Comparison of ENCODE assay signal across 8 cellular contexts in the genomic region with DNA sequence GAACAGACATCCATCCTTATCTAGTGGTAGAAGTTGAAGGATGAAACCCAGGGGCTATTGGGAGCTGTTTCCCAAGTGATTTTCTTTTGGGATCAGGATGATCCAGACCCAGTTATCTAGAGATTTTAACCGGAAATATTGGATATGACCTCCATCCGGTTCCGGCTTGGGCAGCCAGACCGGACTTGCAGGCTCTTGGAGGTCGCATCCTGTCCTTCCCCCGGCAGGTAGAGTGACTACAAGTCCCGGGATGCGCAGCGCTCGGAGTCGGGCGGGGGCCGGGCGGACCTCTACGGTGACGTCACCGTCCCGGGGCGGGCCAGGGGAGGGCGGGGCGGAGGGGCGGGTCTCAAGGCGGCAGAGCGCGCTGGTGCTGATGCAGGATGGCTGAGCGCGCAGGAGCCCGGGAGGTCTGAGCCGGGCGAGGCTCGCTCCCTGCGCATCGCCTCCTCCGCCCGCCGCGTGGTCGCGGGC. TPM values are rescaled to one million over a fixed set of nuclear protein-coding genes. Genes with fewer than 3 reads are reported as not detected.
DNase-seq lines count a peak whose midpoint lies in the region; ATAC-seq and TF ChIP-seq lines count a peak whose summit lies in the region.

TSS of gene KIF5C (plus strand) at position 360 of the 474 bp plus-strand sequence. CDS start 391 bp downstream, outside the sequence.

- DNase-seq in CD4-positive, alpha-beta memory T cell, result peak; percentile 78 to 83 (median 81)
- peak; percentile 67 for DNase-seq in HS-27A (ENCODE audit: low read depth)
- peak; percentile 35 for DNase-seq in OCI-M1 (lab: John Stamatoyannopoulos, UW)
- DNase-seq in activated T-helper 1 cell treated with anti-CD3 and anti-CD28 coated beads, Interleukin-12 subunit alpha, Interleukin-12 subunit beta, Interleukin-2, Interleukin-4 antibody, amounts not matched to agents 30 ng/mL and 10 ng/mL and 1 ng/mL, durations not matched to agents 14 hours and 24 hours and 36 hours (ENCODE audit: low spot score), result peak; percentile 77
- DNase-seq in fibroblast of lung (ENCODE audit: low read depth in 2 of 2), result peak; percentile 77 to 79
- DNase-seq in natural killer cell, result no peak
- peak; percentile 71 to 85 (median 82) for DNase-seq in stimulated activated naive CD4-positive, alpha-beta T cell (lab: John Stamatoyannopoulos, UW)

- H3K4me1 Mint-ChIP-seq in CD4-positive, alpha-beta memory T cell, result peaks cover 6 to 20% (median 15%) of the 10 kb centered on the region in 4 donors
- H3K4me1 Mint-ChIP-seq in activated T-helper 1 cell treated with anti-CD3 and anti-CD28 coated beads, Interleukin-12 subunit alpha, Interleukin-12 subunit beta, Interleukin-2, Interleukin-4 antibody, amounts not matched to agents 30 ng/mL and 10 ng/mL and 1 ng/mL, durations not matched to agents 14 hours and 24 hours and 36 hours (ENCODE audit: low read depth), result peaks cover 19% of the 10 kb centered on the region
- peaks cover 3 to 13% of the 10 kb centered on the region in 2 donors for H3K4me1 Mint-ChIP-seq in natural killer cell

- POLR2A ChIA-PET in CD4-positive, alpha-beta memory T cell (lab: Charles Lee; ENCODE audit: partially characterized antibody), result interaction anchor here (0.7 to 1.5 kb wide), 2 partner anchors 853 to 854 kb away, joined by 3 to 6 read pairs; partner anchors contain the start of genes MBD5 and ORC4

- CTCF ChIA-PET in CD4-positive, alpha-beta memory T cell (lab: Charles Lee; ENCODE audit: partially characterized antibody), result interaction anchor here (1.0 kb wide), 1 partner anchor 21 kb away, joined by 3 read pairs; no protein-coding TSS in a partner anchor

- peak; percentile 91 for ATAC-seq in GM21360 (IDR thresholded peaks at IDR 0.05; ENCODE audit: unreplicated experiment)
- ATAC-seq in natural killer cell, result peak; percentile 83 to 87 (median 86)

- peaks cover 6 to 10% of the 10 kb centered on the region in 2 donors for H3K27me3 Mint-ChIP-seq in CD4-positive, alpha-beta memory T cell
- H3K27me3 Mint-ChIP-seq in activated T-helper 1 cell treated with anti-CD3 and anti-CD28 coated beads, Interleukin-12 subunit alpha, Interleukin-12 subunit beta, Interleukin-2, Interleukin-4 antibody, amounts not matched to agents 30 ng/mL and 10 ng/mL and 1 ng/mL, durations not matched to agents 14 hours and 24 hours and 36 hours (ENCODE audit: insufficient read depth), result peaks cover 18% of the 10 kb centered on the region
- H3K27me3 Mint-ChIP-seq in natural killer cell (ENCODE audit: low read depth in 2 of 2), result peaks cover 53 to 55% of the 10 kb centered on the region in 2 donors

- TF ChIP-seq CTCF in fibroblast of lung (conservative IDR thresholded peaks at IDR 0.05 in 1 of 2, IDR thresholded peaks at IDR 0.05 in 1 of 2; ENCODE audit: low read depth in 1 of 2, low read length in 2 of 2) (no peak), natural killer cell (IDR thresholded peaks at IDR 0.05) (no peak)

- H2AFZ ChIP-seq in fibroblast of lung (ENCODE audit: low read length), result peak within 1 kb of the TSS; percentile 12

- H3K4me2 ChIP-seq in fibroblast of lung (ENCODE audit: extremely low read depth, insufficient read depth, low read length), result peak within 1 kb of the TSS; percentile 44

- H3K4me1 ChIP-seq in CD4-positive, alpha-beta memory T cell (ENCODE audit: insufficient read depth, low read length), result peaks cover 8% of the 10 kb centered on the region
- H3K4me1 ChIP-seq in fibroblast of lung (ENCODE audit: control insufficient read depth, extremely low read depth, insufficient read depth, low read length), result no peaks in the 10 kb centered on the region

- H3K27me3 ChIP-seq in CD4-positive, alpha-beta memory T cell (ENCODE audit: insufficient read depth, low read length), result no peaks in the 10 kb centered on the region
- H3K27me3 ChIP-seq in fibroblast of lung (ENCODE audit: control insufficient read depth, insufficient read depth, low read length), result peaks cover 14% of the 10 kb centered on the region

- peak within 1 kb of the TSS; percentile 90 to 97 (median 92) for H3K4me3 Mint-ChIP-seq in CD4-positive, alpha-beta memory T cell
- peak within 1 kb of the TSS; percentile 91 for H3K4me3 Mint-ChIP-seq in activated T-helper 1 cell treated with anti-CD3 and anti-CD28 coated beads, Interleukin-12 subunit alpha, Interleukin-12 subunit beta, Interleukin-2, Interleukin-4 antibody, amounts not matched to agents 30 ng/mL and 10 ng/mL and 1 ng/mL, durations not matched to agents 14 hours and 24 hours and 36 hours
- peak within 1 kb of the TSS; percentile 54 for H3K4me3 Mint-ChIP-seq in natural killer cell

- intact Hi-C loops in CD4-positive, alpha-beta memory T cell (cut with micrococcal nuclease), result loop anchor here (1.0 to 10.0 kb wide), 7 partner anchors 13 to 1030 kb away; partner anchors contain the start of genes ACVR2A and ORC4
- intact Hi-C loops in activated T-helper 1 cell treated with anti-CD3 and anti-CD28 coated beads, Interleukin-12 subunit alpha, Interleukin-12 subunit beta, Interleukin-2, Interleukin-4 antibody, amounts not matched to agents 30 ng/mL and 10 ng/mL and 1 ng/mL, durations not matched to agents 14 hours and 24 hours and 36 hours (cut with micrococcal nuclease), result loop anchor here (1.0 to 5.0 kb wide), 7 partner anchors 12 to 1033 kb away; no protein-coding TSS in a partner anchor
- intact Hi-C loops in natural killer cell (cut with micrococcal nuclease), result no loop called here

- peak within 1 kb of the TSS; percentile 78 to 97 (median 92) for H3K27ac Mint-ChIP-seq in CD4-positive, alpha-beta memory T cell
- H3K27ac Mint-ChIP-seq in activated T-helper 1 cell treated with anti-CD3 and anti-CD28 coated beads, Interleukin-12 subunit alpha, Interleukin-12 subunit beta, Interleukin-2, Interleukin-4 antibody, amounts not matched to agents 30 ng/mL and 10 ng/mL and 1 ng/mL, durations not matched to agents 14 hours and 24 hours and 36 hours, result peak within 1 kb of the TSS; percentile 83
- H3K27ac Mint-ChIP-seq in natural killer cell, result no peak within 1 kb of the TSS

- H3K79me2 ChIP-seq in fibroblast of lung (ENCODE audit: control insufficient read depth, insufficient read depth, low read length), result no peaks in the 10 kb centered on the region

- peaks cover 0 to 4% of the 10 kb centered on the region in 2 donors for H3K36me3 Mint-ChIP-seq in CD4-positive, alpha-beta memory T cell
- H3K36me3 Mint-ChIP-seq in activated T-helper 1 cell treated with anti-CD3 and anti-CD28 coated beads, Interleukin-12 subunit alpha, Interleukin-12 subunit beta, Interleukin-2, Interleukin-4 antibody, amounts not matched to agents 30 ng/mL and 10 ng/mL and 1 ng/mL, durations not matched to agents 14 hours and 24 hours and 36 hours (ENCODE audit: low read depth), result peaks cover 5% of the 10 kb centered on the region
- H3K36me3 Mint-ChIP-seq in natural killer cell, result peaks cover 3% of the 10 kb centered on the region

- H3K27ac ChIP-seq in CD4-positive, alpha-beta memory T cell (ENCODE audit: low read depth, low read length), result peak within 1 kb of the TSS; percentile 47
- H3K27ac ChIP-seq in fibroblast of lung (ENCODE audit: insufficient read depth, low read length), result no peak within 1 kb of the TSS

- peaks cover 0 to 2% (median 0%) of the 10 kb centered on the region in 8 donors for H3K9me3 Mint-ChIP-seq in CD4-positive, alpha-beta memory T cell
- H3K9me3 Mint-ChIP-seq in activated T-helper 1 cell treated with anti-CD3 and anti-CD28 coated beads, Interleukin-12 subunit alpha, Interleukin-12 subunit beta, Interleukin-2, Interleukin-4 antibody, amounts not matched to agents 30 ng/mL and 10 ng/mL and 1 ng/mL, durations not matched to agents 14 hours and 24 hours and 36 hours, result no peaks in the 10 kb centered on the region
- no peaks in the 10 kb centered on the region for H3K9me3 Mint-ChIP-seq in natural killer cell

- no peak within 1 kb of the TSS for H3K9ac ChIP-seq in fibroblast of lung (ENCODE audit: insufficient read depth, low read length)

- peak within 1 kb of the TSS; percentile 54 to 70 for H3K4me3 ChIP-seq in CD4-positive, alpha-beta memory T cell (ENCODE audit: low read length in 2 of 2)
- H3K4me3 ChIP-seq in fibroblast of lung (replicated peaks in 1 of 4; ENCODE audit: control extremely low read depth in 1 of 4, insufficient read depth in 1 of 4, low read depth in 3 of 4, low read length in 4 of 4), result peak within 1 kb of the TSS in 2 of 4 experiments; percentile 27 to 29

- H3K9me3 ChIP-seq in CD4-positive, alpha-beta memory T cell (ENCODE audit: control insufficient read depth in 1 of 2, low read length in 2 of 2), result no peaks in the 10 kb centered on the region
- H3K9me3 ChIP-seq in fibroblast of lung (ENCODE audit: control insufficient read depth, insufficient read depth, low read depth, low read length), result no peaks in the 10 kb centered on the region

- H3K36me3 ChIP-seq in CD4-positive, alpha-beta memory T cell (ENCODE audit: insufficient read depth, low read length), result no peaks in the 10 kb centered on the region
- no peaks in the 10 kb centered on the region for H3K36me3 ChIP-seq in fibroblast of lung (ENCODE audit: control insufficient read depth, insufficient read depth, low read length)

- no peaks in the 10 kb centered on the region for H4K20me1 ChIP-seq in fibroblast of lung (ENCODE audit: control insufficient read depth, extremely low read depth, insufficient read depth, low read length)

RNA-seq across cellular contexts. Expression of gene KIF5C, which starts in this region (rescaled TPM):
- total RNA-seq in CD4-positive, alpha-beta memory T cell, result 10 to 100 TPM; 21.1 to 21.3 TPM
- 1 to 10 TPM; 3.0 to 5.4 TPM for polyA plus RNA-seq in CD4-positive, alpha-beta memory T cell
- total RNA-seq in activated T-helper 1 cell treated with anti-CD3 and anti-CD28 coated beads, Interleukin-12 subunit alpha, Interleukin-12 subunit beta, Interleukin-2, Interleukin-4 antibody, amounts not matched to agents 30 ng/mL and 10 ng/mL and 1 ng/mL, durations not matched to agents 14 hours and 24 hours and 36 hours, result 17.9 and 20.7 TPM in 2 replicates
- total RNA-seq in fibroblast of lung (0.17 and 0.51 TPM in 2 replicates), natural killer cell (1 to 10 TPM in 2 of 3 donors, under 1 TPM in 1; 0.42 to 2.7 (median 1.8) TPM)
- 0.09 and 0.17 TPM in 2 replicates for polyA plus RNA-seq in fibroblast of lung
- 0.07 and 0.31 TPM in 2 replicates for polyA plus RNA-seq in fibroblast of lung (2012)
- not detected in 2 replicates for polyA minus RNA-seq in fibroblast of lung (ENCODE audit: low replicate concordance)

Comparison
In these comparisons a context has a peak if more than half of its experiments do, and no peak if none do; other contexts are left out.
1. Peak in DNase-seq and H3K4me2 ChIP-seq in fibroblast of lung; RNA of the gene not detected or under 1 TPM.
2. H3K27ac Mint-ChIP-seq: peak in CD4-positive, alpha-beta memory T cell (7 of 7) and activated T-helper 1 cell treated with anti-CD3 and anti-CD28 coated beads, Interleukin-12 subunit alpha, Interleukin-12 subunit beta, Interleukin-2, Interleukin-4 antibody, amounts not matched to agents 30 ng/mL and 10 ng/mL and 1 ng/mL, durations not matched to agents 14 hours and 24 hours and 36 hours (single experiment); none in natural killer cell (0 of 2).
3. Peak in every context shown above with its lines, with median percentiles within 50 percentile points of each other: H3K4me3 Mint-ChIP-seq.